ENCODE assay signal across 8 cellular contexts in genomic region chr2:241009601-241010530, GRCh38. TPM values are rescaled to one million over a fixed set of nuclear protein-coding genes. Genes with fewer than 3 reads are reported as not detected.
DNase-seq lines count a peak whose midpoint lies in the region; ATAC-seq and TF ChIP-seq lines count a peak whose summit lies in the region.

No MANE protein-coding gene starts in this region.

- TF ChIP-seq RAD21 in HCT116 (IDR thresholded peaks at IDR 0.05; ENCODE audit: low read depth) = no peak

- H3K4me3 ChIP-seq in HCT116 (replicated peaks in 1 of 2; ENCODE audit: low read depth in 1 of 2, low read length in 2 of 2) (no peak overlapping the region), mucosa of descending colon (no peak overlapping the region), thymus (ENCODE audit: low read length) (peak overlapping the region; percentile 29)

- H3K4me1 ChIP-seq in HCT116 (ENCODE audit: control insufficient read depth in 1 of 2, insufficient read depth in 2 of 2, low read length in 2 of 2) = no peaks in the 10 kb centered on the region; a peak in 1 of 4 replicates
- H3K4me1 ChIP-seq in mucosa of descending colon (ENCODE audit: low read depth) = peaks cover 13% of the 10 kb centered on the region
- H3K4me1 ChIP-seq in thymus (ENCODE audit: control insufficient read depth, insufficient read depth, low read length) = peaks cover 37% of the 10 kb centered on the region

- BruUV-seq in HCT116 (replicated peaks; lab: Mats Ljungman, UMichigan) = no TSS peak

- RAD21 ChIA-PET in HCT116 (lab: Charles Lee; ENCODE audit: low non-redundant PET in 1 of 2, low total read pairs in 2 of 2, uncharacterized antibody in 2 of 2, unreplicated experiment in 2 of 2) = no interaction called here

- H3K9me2 ChIP-seq in HCT116 (ENCODE audit: insufficient read depth) = no peaks in the 10 kb centered on the region

- 5% methylated on average over 28 of the region's 28 CpGs for WGBS in thymus

- DNase-seq in A172 (ENCODE audit: low spot score) (peak; percentile 84), HCT116 (ENCODE audit: low read depth, low spot score) (no peak), mucosa of descending colon (peak in 2 of 3 donors; percentile 46 to 59), NK-92 (lab: John Stamatoyannopoulos, UW; ENCODE audit: unreplicated experiment) (no peak)
- peak; percentile 75 for DNase-seq in activated CD8-positive, alpha-beta memory T cell treated with anti-CD3 and anti-CD28 coated beads, Interleukin-2, amount 50 U/mL, for 48 hours

- no peak overlapping the region for H3K4me2 ChIP-seq in HCT116 (ENCODE audit: low read length)

- POLR2A ChIA-PET in HCT116 (lab: Charles Lee) = interaction anchor here (1.0 kb wide), 1 partner anchor 11 kb away, joined by 3 read pairs; the partner anchor contains the start of gene SNED1

- TF ChIP-seq POLR2A in HCT116 (IDR thresholded peaks at IDR 0.05; ENCODE audit: borderline replicate concordance, extremely low read depth, insufficient read depth, insufficient read length) = no peak

- CTCF ChIA-PET in HCT116 (lab: Charles Lee) = interaction anchor here (1.0 kb wide), 1 partner anchor 20 kb away, joined by 3 read pairs; no protein-coding TSS in a partner anchor

- no peak overlapping the region for H3K9ac ChIP-seq in HCT116 (ENCODE audit: low read length)

- TF ChIP-seq CTCF in HCT116 (IDR thresholded peaks at IDR 0.05 in 2 of 3, conservative IDR thresholded peaks at IDR 0.05 in 1 of 3; ENCODE audit: borderline replicate concordance in 1 of 3, insufficient read depth in 1 of 3, low read depth in 2 of 3, low read length in 2 of 3) (no peak), mucosa of descending colon (IDR thresholded peaks at IDR 0.05) (no peak)

- H3K9me3 ChIP-seq in HCT116 (ENCODE audit: control insufficient read depth in 1 of 2, insufficient read depth in 1 of 2, low read depth in 1 of 2, low read length in 2 of 2) (peaks cover 0 to 8% of the 10 kb centered on the region in 2 experiments; a peak in 1 of 4 replicates), mucosa of descending colon (peaks cover 6% of the 10 kb centered on the region), thymus (ENCODE audit: control insufficient read depth) (no peaks in the 10 kb centered on the region)

- H3K27ac ChIP-seq in HCT116 (ENCODE audit: low read depth, low read length) (no peak overlapping the region), thymus (ENCODE audit: low read depth) (peak overlapping the region; percentile 87)

- no peaks in the 10 kb centered on the region for H3K36me3 ChIP-seq in HCT116 (ENCODE audit: control insufficient read depth in 1 of 2, insufficient read depth in 2 of 2, low read length in 2 of 2)
- no peaks in the 10 kb centered on the region for H3K36me3 ChIP-seq in mucosa of descending colon (ENCODE audit: low read depth)
- H3K36me3 ChIP-seq in thymus (ENCODE audit: control insufficient read depth, insufficient read depth) = no peaks in the 10 kb centered on the region

- no peaks in the 10 kb centered on the region for H3K27me3 ChIP-seq in HCT116 (ENCODE audit: insufficient read depth, low read length)
- no peaks in the 10 kb centered on the region for H3K27me3 ChIP-seq in thymus (ENCODE audit: control insufficient read depth, insufficient read depth)

- H4K20me1 ChIP-seq in HCT116 (ENCODE audit: insufficient read depth) = no peaks in the 10 kb centered on the region

- no peak overlapping the region for H2AFZ ChIP-seq in HCT116 (ENCODE audit: low read depth, low read length, poor library complexity, severe bottlenecking)

- intact Hi-C loops in HCT116 (cut with micrococcal nuclease) = no loop called here
- intact Hi-C loops in mucosa of descending colon (cut with DNase I, micrococcal nuclease) = no loop called here

- ATAC-seq in HCT116 = peak; percentile 60
- ATAC-seq in esophagus mucosa = peak; percentile 41
- peak; percentile 75 for ATAC-seq in mucosa of descending colon
- ATAC-seq in GM19023 (IDR thresholded peaks at IDR 0.05; ENCODE audit: unreplicated experiment) = no peak

- H3K79me2 ChIP-seq in HCT116 (ENCODE audit: insufficient read depth, low read length) = no peaks in the 10 kb centered on the region

TF ChIP-seq in HCT116, 20 proteins besides CTCF, POLR2A, EP300 and RAD21:
- TF ChIP-seq SP1 (IDR thresholded peaks at IDR 0.05; ENCODE audit: low read depth) = no peak
- TF ChIP-seq TCF7L2 (IDR thresholded peaks at IDR 0.05; ENCODE audit: borderline replicate concordance, extremely low read depth, insufficient read depth, insufficient read length) = peak; percentile 99

RNA-seq across cellular contexts. Expression of gene SNED1, which starts 11.4 kb away (rescaled TPM):
- 2.5 and 5.2 TPM in 2 replicates for total RNA-seq in A172 (2014; rRNA removed; shearing (Covaris generic))
- total RNA-seq in HCT116 (2021; ENCODE audit: unreplicated experiment) = 9.6 TPM
- polyA plus RNA-seq in HCT116 (2012) = 3.8 and 4.3 TPM in 2 replicates
- total RNA-seq in esophagus mucosa = 3.9 TPM
- 10 to 100 TPM in 2 of 3 donors, 1 to 10 TPM in 1; 7.0 to 16.3 (median 14.1) TPM for total RNA-seq in mucosa of descending colon
- polyA plus RNA-seq in thymus = 3.2 TPM

Comparison
In these comparisons a context has a peak if more than half of its experiments do, and no peak if none do; other contexts are left out.
1. DNase-seq: peak in A172 (single experiment), activated CD8-positive, alpha-beta memory T cell treated with anti-CD3 and anti-CD28 coated beads, Interleukin-2, amount 50 U/mL, for 48 hours (single experiment) and mucosa of descending colon (2 of 3); none in HCT116 (single experiment) and NK-92 (single experiment).